8 cellular contexts compared by ENCODE assay signal in genomic region chr15:70095387-70096214, GRCh38. TPM values are rescaled to one million over a fixed set of nuclear protein-coding genes. Genes with fewer than 3 reads are reported as not detected.
DNase-seq lines count a peak whose midpoint lies in the region; FAIRE-seq and TF ChIP-seq lines count a peak whose summit lies in the region.

No MANE protein-coding gene starts in this region.

- H3K4me1 ChIP-seq in right atrium auricular region (peaks cover 0 to 78% of the 10 kb centered on the region in 2 donors), sigmoid colon (peaks cover 2 to 76% (median 66%) of the 10 kb centered on the region in 4 donors)

- WGBS in sigmoid colon, 2 donors, result 1 to 2% methylated on average over 67 of the region's 67 CpGs

- no peak for TF ChIP-seq CTCF in GM10266 (IDR thresholded peaks at IDR 0.05; ENCODE audit: control insufficient read depth, insufficient read depth, low read depth, missing control alignments)
- TF ChIP-seq CTCF in right atrium auricular region (IDR thresholded peaks at IDR 0.05), result no peak
- TF ChIP-seq CTCF in sigmoid colon (IDR thresholded peaks at IDR 0.05), result no peak

- H3K9me3 ChIP-seq in right atrium auricular region (no peaks in the 10 kb centered on the region), sigmoid colon (no peaks in the 10 kb centered on the region)

- intact Hi-C loops in sigmoid colon (cut with DNase I), result loop anchor here (2.0 to 10.0 kb wide), 6 partner anchors 57 to 521 kb away; no protein-coding TSS in a partner anchor

- DNase-seq in GM10266 (ENCODE audit: extremely low spot score), result peak; percentile 75
- DNase-seq in NOMO-1 treated with DMSO at 0.1 percent for 48 hours (lab: John Stamatoyannopoulos, UW; ENCODE audit: unreplicated experiment), result peak; percentile 45
- peak; percentile 31 for DNase-seq in activated gamma-delta T cell treated with anti-CD3 and anti-CD28 coated beads, Interleukin-2, amount 50 U/mL, for 16 hours (ENCODE audit: low read depth)
- no peak for DNase-seq in right atrium auricular region (ENCODE audit: low spot score)
- peak; percentile 72 for DNase-seq in sigmoid colon
- no peak for DNase-seq in NCI-H1048 (lab: John Stamatoyannopoulos, UW)
- no peak for DNase-seq in SHP77 treated with DMSO at 0.1 percent for 48 hours (lab: John Stamatoyannopoulos, UW)
- DNase-seq in GM12891 (ENCODE audit: insufficient read length, low spot score), result no peak

- FAIRE-seq in GM12891 (lab: Jason Lieb, UNC), result no peak

- TF ChIP-seq POLR2A in sigmoid colon (IDR thresholded peaks at IDR 0.05) (no peak), GM12891 (IDR thresholded peaks at IDR 0.05; ENCODE audit: low read depth, low read length) (no peak)

- H3K4me3 ChIP-seq in right atrium auricular region (peak overlapping the region; percentile 77 to 82), sigmoid colon (peak overlapping the region; percentile 85 to 97 (median 94))

- H3K27me3 ChIP-seq in right atrium auricular region (no peaks in the 10 kb centered on the region), sigmoid colon (no peaks in the 10 kb centered on the region)

- H3K27ac ChIP-seq in right atrium auricular region (peak overlapping the region; percentile 93 to 97), sigmoid colon (peak overlapping the region; percentile 93 to 99 (median 99))

- H3K36me3 ChIP-seq in right atrium auricular region (peaks cover 8% of the 10 kb centered on the region), sigmoid colon (peaks cover 0 to 5% (median 0%) of the 10 kb centered on the region in 4 donors)

- no peak for TF ChIP-seq EP300 in sigmoid colon (IDR thresholded peaks at IDR 0.05)

TF ChIP-seq in GM12891, 5 proteins besides CTCF, POLR2A, EP300 and RAD21:
- TF ChIP-seq POU2F2 (IDR thresholded peaks at IDR 0.05; ENCODE audit: low read depth, low read length) (no peak), TAF1 (IDR thresholded peaks at IDR 0.05; ENCODE audit: low read depth, low read length) (no peak), PAX5 (IDR thresholded peaks at IDR 0.05; ENCODE audit: insufficient read depth, low read length, severe bottlenecking) (no peak), SPI1 (IDR thresholded peaks at IDR 0.05; ENCODE audit: low read depth, low read length) (no peak), POLR2AphosphoS5 (IDR thresholded peaks at IDR 0.05; ENCODE audit: low read depth, low read length) (no peak)

RNA-seq across cellular contexts. Expression of gene TLE3, which starts 2.1 kb away (rescaled TPM):
- total RNA-seq in right atrium auricular region (10 to 100 TPM; 23.3 to 61.7 TPM), sigmoid colon (10 to 100 TPM; 49.5 to 82.0 (median 58.8) TPM)
- polyA plus RNA-seq in sigmoid colon, result 10 to 100 TPM; 16.8 to 39.3 (median 21.0) TPM
- 18.6 TPM for polyA plus RNA-seq in GM12891 (2012; ENCODE audit: low read depth, missing spikeins)

Comparison
In these comparisons a context has a peak if more than half of its experiments do, and no peak if none do; other contexts are left out.
1. DNase-seq: peak in GM10266 (single experiment), NOMO-1 treated with DMSO at 0.1 percent for 48 hours (single experiment), activated gamma-delta T cell treated with anti-CD3 and anti-CD28 coated beads, Interleukin-2, amount 50 U/mL, for 16 hours (single experiment) and sigmoid colon (single experiment); none in right atrium auricular region (single experiment), NCI-H1048 (single experiment), SHP77 treated with DMSO at 0.1 percent for 48 hours (single experiment) and GM12891 (single experiment).